ENCODE assay signal across 10 cellular contexts in the genomic region with DNA sequence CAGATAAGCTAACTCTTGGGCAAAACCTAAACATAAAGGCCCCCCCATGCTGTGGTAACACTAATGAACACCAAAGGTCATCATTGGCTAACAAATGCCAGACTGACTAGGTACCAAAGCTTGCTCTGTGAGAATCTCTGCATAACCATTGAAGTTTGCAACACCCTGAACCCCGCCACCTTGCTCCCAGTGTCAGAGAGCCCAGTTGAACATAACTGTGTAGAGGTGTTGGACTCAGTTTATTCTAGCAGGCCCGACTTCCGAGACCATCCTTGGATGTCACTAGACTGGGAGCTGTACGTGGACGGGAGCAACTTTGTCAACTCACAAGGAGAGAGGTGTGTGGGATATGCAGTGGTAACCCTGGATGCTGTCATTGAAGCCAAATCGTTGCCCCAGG.
"Had no signal": no experiment of that assay in that cellular context is flagged by ENCODE, and none has a peak within 500 bp of the region (broad histone marks: within the 10 kb centered on the region; RNA-seq: fewer than 3 reads in every experiment).

No MANE protein-coding gene starts in this region.

- H3K9me3 ChIP-seq: HAP-1 had no signal

- H3K27ac Mint-ChIP-seq: HFFc6 had no signal

- DNase-seq: GM23248, GOT3, H7, HFFc6, IMR-90, KBM-7 had no signal

- ATAC-seq: HCT116 had no signal

- H3K36me3 ChIP-seq: HAP-1 had no signal

- H3K4me3 Mint-ChIP-seq: HFFc6 had no signal

- H3K4me1 ChIP-seq: HAP-1 had no signal

- H2AFZ ChIP-seq: GM23248 had no signal

- H3K9ac ChIP-seq: GM23248, KMS-11 had no signal

- H3K4me2 ChIP-seq: KMS-11 had no signal

- H3K27ac ChIP-seq: GM23248, KMS-11 had no signal

- H3K4me3 ChIP-seq: GM23248, HAP-1 had no signal

- FAIRE-seq: HTR-8/SVneo had no signal
